1 cellular context compared by ENCODE assay signal in genomic region chr12:62370189-62370588, GRCh38.
TF ChIP-seq lines count a peak whose summit lies in the region.

No MANE protein-coding gene starts in this region.

TF ChIP-seq in GM23338, 12 proteins besides CTCF, POLR2A, EP300 and RAD21 (continued from another document):
- TF ChIP-seq ZNF462 (CRISPR knock-in tag; IDR thresholded peaks at IDR 0.05) (no peak), ZNF331 (CRISPR knock-in tag; IDR thresholded peaks at IDR 0.05; ENCODE audit: low read depth) (no peak)
